Comparison of ENCODE assay signal across 9 cellular contexts in genomic region chr10:103982639-103983038, GRCh38. TPM values are rescaled to one million over a fixed set of nuclear protein-coding genes. Genes with fewer than 3 reads are reported as not detected.
DNase-seq lines count a peak whose midpoint lies in the region; ATAC-seq and TF ChIP-seq lines count a peak whose summit lies in the region.
"Had no signal": no experiment of that assay in that cellular context is flagged by ENCODE, and none has a peak within 500 bp of the region (broad histone marks: within the 10 kb centered on the region; RNA-seq: fewer than 3 reads in every experiment).

No MANE protein-coding gene starts in this region.

- H3K4me3 Mint-ChIP-seq in activated naive CD8-positive, alpha-beta T cell treated with anti-CD3 and anti-CD28 coated beads, Interleukin-2, amount 50 U/mL, for 24 hours = no peak overlapping the region

- no peaks in the 10 kb centered on the region for H3K9me3 Mint-ChIP-seq in activated naive CD8-positive, alpha-beta T cell treated with anti-CD3 and anti-CD28 coated beads, Interleukin-2, amount 50 U/mL, for 24 hours

- H3K4me3 ChIP-seq in HFF-Myc (replicated peaks; ENCODE audit: low read depth, low read length) = no peak overlapping the region
- no peak overlapping the region for H3K4me3 ChIP-seq in mucosa of descending colon

- peak; percentile 36 for TF ChIP-seq CTCF in HFF-Myc (IDR thresholded peaks at IDR 0.05; ENCODE audit: low read depth, low read length, missing control alignments)
- TF ChIP-seq CTCF in mucosa of descending colon (IDR thresholded peaks at IDR 0.05) = no peak

- peaks cover 63% of the 10 kb centered on the region for H3K4me1 Mint-ChIP-seq in activated naive CD8-positive, alpha-beta T cell treated with anti-CD3 and anti-CD28 coated beads, Interleukin-2, amount 50 U/mL, for 24 hours

- ATAC-seq in activated naive CD8-positive, alpha-beta T cell treated with anti-CD3 and anti-CD28 coated beads, Interleukin-2, amount 50 U/mL, for 24 hours = no peak
- ATAC-seq in mucosa of descending colon (peak; percentile 50), HG02642 (IDR thresholded peaks at IDR 0.05; ENCODE audit: poor library complexity, unreplicated experiment) (no peak)

- H3K27me3 Mint-ChIP-seq in activated naive CD8-positive, alpha-beta T cell treated with anti-CD3 and anti-CD28 coated beads, Interleukin-2, amount 50 U/mL, for 24 hours = no peaks in the 10 kb centered on the region

- intact Hi-C loops in mucosa of descending colon (cut with DNase I, micrococcal nuclease) = no loop called here

- H3K4me1 ChIP-seq in mucosa of descending colon (ENCODE audit: low read depth) = peaks cover 16% of the 10 kb centered on the region

- H3K36me3 ChIP-seq in mucosa of descending colon (ENCODE audit: low read depth) = no peaks in the 10 kb centered on the region

- H3K36me3 Mint-ChIP-seq in activated naive CD8-positive, alpha-beta T cell treated with anti-CD3 and anti-CD28 coated beads, Interleukin-2, amount 50 U/mL, for 24 hours (ENCODE audit: low read depth) = no peaks in the 10 kb centered on the region

- no peaks in the 10 kb centered on the region for H3K9me3 ChIP-seq in mucosa of descending colon

- H3K27ac Mint-ChIP-seq in activated naive CD8-positive, alpha-beta T cell treated with anti-CD3 and anti-CD28 coated beads, Interleukin-2, amount 50 U/mL, for 24 hours = peak overlapping the region; percentile 74

- DNase-seq in Daoy (ENCODE audit: low read depth) (peak; percentile 6), HFF-Myc (ENCODE audit: extremely low read depth, low read depth) (no peak), mucosa of descending colon (peak in 1 of 3 donors; percentile 42), AML-193 (lab: John Stamatoyannopoulos, UW) (no peak), NCI-H345 (lab: John Stamatoyannopoulos, UW) (no peak)
- DNase-seq in activated naive CD8-positive, alpha-beta T cell treated with anti-CD3 and anti-CD28 coated beads, Interleukin-2, amount 50 U/mL, for 24 hours = no peak
- no peak for DNase-seq in stimulated activated naive CD4-positive, alpha-beta T cell treated with Interleukin-2 at 50 U/mL for 16 hours (lab: John Stamatoyannopoulos, UW)
- DNase-seq: activated CD8-positive, alpha-beta memory T cell treated with anti-CD3 and anti-CD28 coated beads, Interleukin-2, amount 50 U/mL, for 48 hours had no signal

RNA-seq across cellular contexts. Expression of gene SLK, which starts 15.7 kb away (rescaled TPM):
- total RNA-seq in Daoy (2014; rRNA removed; shearing (Covaris generic)) = 26.9 and 30.6 TPM in 2 replicates
- total RNA-seq in mucosa of descending colon = 10 to 100 TPM; 45.7 to 75.8 (median 46.7) TPM
